Comparison of ENCODE assay signal across 14 cellular contexts in genomic region chr5:1007221-1007680, GRCh38. TPM values are rescaled to one million over a fixed set of nuclear protein-coding genes. Genes with fewer than 3 reads are reported as not detected.
DNase-seq lines count a peak whose midpoint lies in the region; ATAC-seq and TF ChIP-seq lines count a peak whose summit lies in the region.
"Had no signal": no experiment of that assay in that cellular context is flagged by ENCODE, and none has a peak within 500 bp of the region (broad histone marks: within the 10 kb centered on the region; RNA-seq: fewer than 3 reads in every experiment).

No MANE protein-coding gene starts in this region.

- no peaks in the 10 kb centered on the region for H3K9me3 Mint-ChIP-seq in activated T-cell treated with anti-CD3 and anti-CD28 coated beads, Interleukin-2, amount 50 U/mL, for 72 hours
- no peaks in the 10 kb centered on the region for H3K9me3 Mint-ChIP-seq in stimulated activated effector memory CD8-positive, alpha-beta T cell treated with anti-CD3 and anti-CD28 coated beads, Interleukin-12 subunit alpha, Interleukin-12 subunit beta, amount 100 ng/mL, for 72 hours

- H3K27ac Mint-ChIP-seq in activated T-cell treated with anti-CD3 and anti-CD28 coated beads, Interleukin-2, amount 50 U/mL, for 72 hours, result no peak overlapping the region
- H3K27ac Mint-ChIP-seq in stimulated activated effector memory CD8-positive, alpha-beta T cell treated with anti-CD3 and anti-CD28 coated beads, Interleukin-12 subunit alpha, Interleukin-12 subunit beta, amount 100 ng/mL, for 72 hours, result no peak overlapping the region

- peak overlapping the region; percentile 27 to 68 for H3K4me3 Mint-ChIP-seq in activated T-cell treated with anti-CD3 and anti-CD28 coated beads, Interleukin-2, amount 50 U/mL, for 72 hours
- peak overlapping the region; percentile 49 for H3K4me3 Mint-ChIP-seq in stimulated activated effector memory CD8-positive, alpha-beta T cell treated with anti-CD3 and anti-CD28 coated beads, Interleukin-12 subunit alpha, Interleukin-12 subunit beta, amount 100 ng/mL, for 72 hours

- H3K27ac ChIP-seq in right lobe of liver, result no peak overlapping the region

- WGBS in right lobe of liver (ENCODE audit: insufficient coverage, low coverage, low lambda C conversion rate, missing lambda C conversion rate), result 83% methylated on average over 5 of the region's 17 CpGs

- H3K36me3 Mint-ChIP-seq in activated T-cell treated with anti-CD3 and anti-CD28 coated beads, Interleukin-2, amount 50 U/mL, for 72 hours (ENCODE audit: insufficient read depth in 2 of 2), result no peaks in the 10 kb centered on the region
- H3K36me3 Mint-ChIP-seq in stimulated activated effector memory CD8-positive, alpha-beta T cell treated with anti-CD3 and anti-CD28 coated beads, Interleukin-12 subunit alpha, Interleukin-12 subunit beta, amount 100 ng/mL, for 72 hours, result no peaks in the 10 kb centered on the region

- DNase-seq in activated T-cell treated with anti-CD3 and anti-CD28 coated beads, Interleukin-2, amount 50 U/mL, for 72 hours, result no peak
- no peak for DNase-seq in activated T-cell treated with anti-CD3 and anti-CD28 coated beads, Interleukin-2, amount 50 U/mL, for 48 hours
- DNase-seq in SK-MEL-5 (ENCODE audit: low read depth, low spot score), result peak; percentile 24
- DNase-seq in right lobe of liver, result peak in 2 of 3 donors; percentile 18 to 44
- DNase-seq in stimulated activated effector memory CD8-positive, alpha-beta T cell treated with anti-CD3 and anti-CD28 coated beads, Interleukin-12 subunit alpha, Interleukin-12 subunit beta, amount 100 ng/mL, for 72 hours (ENCODE audit: low spot score in 2 of 2), result no peak
- DNase-seq in effector CD8-positive, alpha-beta T cell (lab: John Stamatoyannopoulos, UW), result no peak
- DNase-seq: cortex of kidney, foreskin fibroblast, retina, trophoblast cell had no signal

- ATAC-seq in activated T-cell treated with anti-CD3 and anti-CD28 coated beads, Interleukin-2, amount 50 U/mL, for 72 hours (replicated peaks in 1 of 2), result no peak
- ATAC-seq in right lobe of liver (no peak), GM18867 (IDR thresholded peaks at IDR 0.05; ENCODE audit: unreplicated experiment) (no peak), GM18511 (IDR thresholded peaks at IDR 0.05; ENCODE audit: unreplicated experiment) (no peak)
- no peak for ATAC-seq in stimulated activated effector memory CD8-positive, alpha-beta T cell treated with anti-CD3 and anti-CD28 coated beads, Interleukin-12 subunit alpha, Interleukin-12 subunit beta, amount 100 ng/mL, for 72 hours
- ATAC-seq: left colon had no signal

- H3K4me1 ChIP-seq in right lobe of liver, result peaks cover 0 to 14% (median 2%) of the 10 kb centered on the region in 4 donors

- no peaks in the 10 kb centered on the region for H3K36me3 ChIP-seq in right lobe of liver

- intact Hi-C loops in right lobe of liver (cut with DNase I), result no loop called here

- peaks cover 44% of the 10 kb centered on the region for H3K4me1 Mint-ChIP-seq in activated T-cell treated with anti-CD3 and anti-CD28 coated beads, Interleukin-2, amount 50 U/mL, for 72 hours (ENCODE audit: low read depth)
- peaks cover 24% of the 10 kb centered on the region for H3K4me1 Mint-ChIP-seq in stimulated activated effector memory CD8-positive, alpha-beta T cell treated with anti-CD3 and anti-CD28 coated beads, Interleukin-12 subunit alpha, Interleukin-12 subunit beta, amount 100 ng/mL, for 72 hours

- no peak for TF ChIP-seq POLR2A in right lobe of liver (IDR thresholded peaks at IDR 0.05)

- H3K27me3 Mint-ChIP-seq in activated T-cell treated with anti-CD3 and anti-CD28 coated beads, Interleukin-2, amount 50 U/mL, for 72 hours (ENCODE audit: low read depth), result peaks cover 63% of the 10 kb centered on the region

- no peak overlapping the region for H3K4me3 ChIP-seq in right lobe of liver

- peaks cover 0 to 12% of the 10 kb centered on the region in 2 donors for H3K27me3 ChIP-seq in right lobe of liver

- in situ Hi-C loops in SK-MEL-5 (cut with HindIII; ENCODE audit: low pct_unique_long_range_greater_than_20kb, low sequenced_read_pairs), result no loop called here

- no peak for TF ChIP-seq CTCF in right lobe of liver (IDR thresholded peaks at IDR 0.05)

- H3K9me3 ChIP-seq in right lobe of liver, result no peaks in the 10 kb centered on the region

RNA-seq across cellular contexts. Expression of gene NKD2, which starts 1.4 kb away (rescaled TPM):
- total RNA-seq in activated T-cell treated with anti-CD3 and anti-CD28 coated beads, Interleukin-2, amount 50 U/mL, for 72 hours, result 10 to 100 TPM; 18.7 to 25.0 TPM
- total RNA-seq in SK-MEL-5 (2014; rRNA removed; shearing (Covaris generic)), result 1.9 and 3.0 TPM in 2 replicates
- 6.3 and 14.6 TPM in 2 replicates for polyA plus RNA-seq in SK-MEL-5 (2015; cell fraction: cytosol; rRNA removed)
- 54.2 and 102 TPM in 2 replicates for polyA plus RNA-seq in SK-MEL-5 (2015; cell fraction: nucleus; rRNA removed)
- total RNA-seq in right lobe of liver, result 1 to 10 TPM in 4 of 6 experiments, under 1 TPM in 2; 0.93 to 2.9 (median 2.2) TPM
- total RNA-seq: HT1080 had no signal

Comparison
In these comparisons a context has a peak if more than half of its experiments do, and no peak if none do; other contexts are left out.
1. DNase-seq: peak in SK-MEL-5 (single experiment) and right lobe of liver (2 of 3); none in activated T-cell treated with anti-CD3 and anti-CD28 coated beads, Interleukin-2, amount 50 U/mL, for 72 hours (0 of 2), activated T-cell treated with anti-CD3 and anti-CD28 coated beads, Interleukin-2, amount 50 U/mL, for 48 hours (0 of 2), stimulated activated effector memory CD8-positive, alpha-beta T cell treated with anti-CD3 and anti-CD28 coated beads, Interleukin-12 subunit alpha, Interleukin-12 subunit beta, amount 100 ng/mL, for 72 hours (0 of 2) and effector CD8-positive, alpha-beta T cell (single experiment).